In genomic region chr1:119350866-119351265, GRCh38 we compare ENCODE assay signal across 19 cellular contexts. TPM values are rescaled to one million over a fixed set of nuclear protein-coding genes. Genes with fewer than 3 reads are reported as not detected.
"Had no signal": no experiment of that assay in that cellular context is flagged by ENCODE, and none has a peak within 500 bp of the region (broad histone marks: within the 10 kb centered on the region; RNA-seq: fewer than 3 reads in every experiment).

No MANE protein-coding gene starts in this region.

RNA-seq across cellular contexts. Expression of gene HAO2, which starts 17.7 kb away (rescaled TPM):
- total RNA-seq: activated naive CD4-positive, alpha-beta T cell treated with anti-CD3 and anti-CD28 coated beads for 36 hours; activated naive CD4-positive, alpha-beta T cell treated with anti-CD3 and anti-CD28 coated beads, Interleukin-2, amount 50 U/mL, for 72 hours; activated naive CD8-positive, alpha-beta T cell treated with anti-CD3 and anti-CD28 coated beads for 36 hours; activated naive CD8-positive, alpha-beta T cell treated with anti-CD3 and anti-CD28 coated beads, Interleukin-2, amount 10 ng/mL, durations not matched to agents 7 days and 5 days; activated T-cell treated with anti-CD3 and anti-CD28 coated beads, Interleukin-2, amount 50 U/mL, for 4 hours; activated T-cell treated with anti-CD3 and anti-CD28 coated beads, Interleukin-2, amount 50 U/mL, for 72 hours; activated T-helper 1 cell treated with anti-CD3 and anti-CD28 coated beads, Interleukin-12 subunit alpha, Interleukin-12 subunit beta, Interleukin-2, Interleukin-4 antibody, amounts not matched to agents 30 ng/mL and 10 ng/mL and 1 ng/mL, durations not matched to agents 14 hours and 24 hours and 36 hours; activated T-helper 17 cell treated with anti-CD3 and anti-CD28 coated beads, Interleukin-2, amount 50 U/mL, for 72 hours; activated T-helper 2 cell treated with anti-CD3 and anti-CD28 coated beads, Interferon-gamma antibody, Interleukin-2, Interleukin-4, amounts not matched to agents 10 μg/mL and 5 μg/mL and 100 μg/mL, durations not matched to agents 14 hours and 24 hours and 36 hours; aorta; ascending aorta; astrocyte; body of pancreas; bronchial epithelial cell; cardiac muscle cell; cardiac septum; cerebellum; chondrocyte had no signal
- polyA plus RNA-seq: adipose tissue, aorta, cardiac muscle cell had no signal
